In genomic region chr3:113166719-113167492, GRCh38 we compare ENCODE assay signal across 10 cellular contexts. TPM values are rescaled to one million over a fixed set of nuclear protein-coding genes. Genes with fewer than 3 reads are reported as not detected.
DNase-seq lines count a peak whose midpoint lies in the region; ATAC-seq and TF ChIP-seq lines count a peak whose summit lies in the region.
"Had no signal": no experiment of that assay in that cellular context is flagged by ENCODE, and none has a peak within 500 bp of the region (broad histone marks: within the 10 kb centered on the region; RNA-seq: fewer than 3 reads in every experiment).

No MANE protein-coding gene starts in this region.

- ATAC-seq in Right ventricle myocardium inferior, result peak; percentile 81
- ATAC-seq in GM19351 (IDR thresholded peaks at IDR 0.05; ENCODE audit: unreplicated experiment), result no peak
- no peak for ATAC-seq in activated T-helper 17 cell treated with anti-CD3 and anti-CD28 coated beads, Interleukin-2, amount 50 U/mL, for 72 hours (replicated peaks)

- no peak overlapping the region for H3K4me3 ChIP-seq in choroid plexus epithelial cell (ENCODE audit: low read depth, low read length)
- H3K4me3 ChIP-seq: BLaER1 treated with 17β-estradiol and CSF1 and Interleukin-3, amounts not matched to agents 10 nM and 100 nM had no signal

- intact Hi-C loops in Right ventricle myocardium inferior (cut with DNase I), result loop anchor here (5.0 kb wide), 1 partner anchor 45 kb away; the partner anchor contains the start of gene BOC
- intact Hi-C loops in cardiac septum (cut with DNase I), result loop anchor here (5.0 kb wide), 1 partner anchor 45 kb away; the partner anchor contains the start of gene BOC

- H3K36me3 Mint-ChIP-seq in activated T-helper 17 cell treated with anti-CD3 and anti-CD28 coated beads, Interleukin-2, amount 50 U/mL, for 72 hours (ENCODE audit: low read depth), result no peaks in the 10 kb centered on the region
- H3K36me3 Mint-ChIP-seq: activated naive CD8-positive, alpha-beta T cell treated with anti-CD3 and anti-CD28 coated beads, Interleukin-2, amount 10 ng/mL, durations not matched to agents 7 days and 5 days had no signal

- no peak for TF ChIP-seq CTCF in choroid plexus epithelial cell (conservative IDR thresholded peaks at IDR 0.05; ENCODE audit: low read depth, low read length)

- peaks cover 8% of the 10 kb centered on the region for H3K27me3 Mint-ChIP-seq in activated T-helper 17 cell treated with anti-CD3 and anti-CD28 coated beads, Interleukin-2, amount 50 U/mL, for 72 hours

- no peak overlapping the region for H3K4me3 Mint-ChIP-seq in activated T-helper 17 cell treated with anti-CD3 and anti-CD28 coated beads, Interleukin-2, amount 50 U/mL, for 72 hours
- H3K4me3 Mint-ChIP-seq: activated naive CD8-positive, alpha-beta T cell treated with anti-CD3 and anti-CD28 coated beads, Interleukin-2, amount 10 ng/mL, durations not matched to agents 7 days and 5 days had no signal

- no peak overlapping the region for H3K27ac Mint-ChIP-seq in activated T-helper 17 cell treated with anti-CD3 and anti-CD28 coated beads, Interleukin-2, amount 50 U/mL, for 72 hours
- H3K27ac Mint-ChIP-seq: activated naive CD8-positive, alpha-beta T cell treated with anti-CD3 and anti-CD28 coated beads, Interleukin-2, amount 10 ng/mL, durations not matched to agents 7 days and 5 days had no signal

- no peaks in the 10 kb centered on the region for H3K9me3 Mint-ChIP-seq in activated T-helper 17 cell treated with anti-CD3 and anti-CD28 coated beads, Interleukin-2, amount 50 U/mL, for 72 hours
- H3K9me3 Mint-ChIP-seq: activated naive CD8-positive, alpha-beta T cell treated with anti-CD3 and anti-CD28 coated beads, Interleukin-2, amount 10 ng/mL, durations not matched to agents 7 days and 5 days had no signal

- H3K4me1 Mint-ChIP-seq in activated T-helper 17 cell treated with anti-CD3 and anti-CD28 coated beads, Interleukin-2, amount 50 U/mL, for 72 hours, result no peaks in the 10 kb centered on the region
- H3K4me1 Mint-ChIP-seq: activated naive CD8-positive, alpha-beta T cell treated with anti-CD3 and anti-CD28 coated beads, Interleukin-2, amount 10 ng/mL, durations not matched to agents 7 days and 5 days had no signal

- no peak for DNase-seq in Right ventricle myocardium inferior (ENCODE audit: missing footprints)
- DNase-seq in cardiac septum (ENCODE audit: low spot score), result no peak
- peak; percentile 59 for DNase-seq in choroid plexus epithelial cell (ENCODE audit: low read depth)
- peak; percentile 39 for DNase-seq in midbrain (lab: John Stamatoyannopoulos, UW)
- DNase-seq in NCI-H146 (lab: John Stamatoyannopoulos, UW), result no peak
- no peak for DNase-seq in HCEC 1CT
- DNase-seq: activated naive CD8-positive, alpha-beta T cell treated with anti-CD3 and anti-CD28 coated beads, Interleukin-2, amount 10 ng/mL, durations not matched to agents 7 days and 5 days had no signal

RNA-seq across cellular contexts. Expression of gene BOC, which starts 44.5 kb away (rescaled TPM):
- 7.1 TPM for total RNA-seq in Right ventricle myocardium inferior
- total RNA-seq in cardiac septum, result 12.8 TPM
- total RNA-seq in activated T-helper 17 cell treated with anti-CD3 and anti-CD28 coated beads, Interleukin-2, amount 50 U/mL, for 72 hours, result under 1 TPM in 1 of 2 donors, not detected in 1; 0.66 TPM
- total RNA-seq: activated naive CD8-positive, alpha-beta T cell treated with anti-CD3 and anti-CD28 coated beads, Interleukin-2, amount 10 ng/mL, durations not matched to agents 7 days and 5 days had no signal

Comparison
In these comparisons a context has a peak if more than half of its experiments do, and no peak if none do; other contexts are left out.
1. DNase-seq: peak in choroid plexus epithelial cell (single experiment) and midbrain (single experiment); none in Right ventricle myocardium inferior (single experiment), cardiac septum (single experiment), NCI-H146 (single experiment) and HCEC 1CT (single experiment).